Comparison of ENCODE assay signal across 8 cellular contexts in genomic region chr7:142797342-142797798, GRCh38. TPM values are rescaled to one million over a fixed set of nuclear protein-coding genes. Genes with fewer than 3 reads are reported as not detected.
DNase-seq lines count a peak whose midpoint lies in the region; ATAC-seq and TF ChIP-seq lines count a peak whose summit lies in the region.

No MANE protein-coding gene starts in this region.

- H3K27me3 ChIP-seq in BJ (ENCODE audit: control insufficient read depth, insufficient read depth, low read length), result peaks cover 33% of the 10 kb centered on the region
- no peaks in the 10 kb centered on the region for H3K27me3 ChIP-seq in OCI-LY1 (ENCODE audit: insufficient read depth, low read length)
- H3K27me3 ChIP-seq in fibroblast of lung (ENCODE audit: control insufficient read depth, insufficient read depth, low read length), result peaks cover 47% of the 10 kb centered on the region
- peaks cover 15% of the 10 kb centered on the region for H3K27me3 ChIP-seq in rectal smooth muscle tissue (ENCODE audit: control insufficient read depth, insufficient read depth, low read length)

- POLR2A ChIA-PET in BJ (lab: Charles Lee), result no interaction called here

- H3K4me1 ChIP-seq in OCI-LY1 (ENCODE audit: insufficient read depth, low read length, severe bottlenecking) (peaks cover 54% of the 10 kb centered on the region), fibroblast of lung (ENCODE audit: control insufficient read depth, extremely low read depth, insufficient read depth, low read length) (no peaks in the 10 kb centered on the region), rectal smooth muscle tissue (ENCODE audit: control insufficient read depth, insufficient read depth, low read length) (no peaks in the 10 kb centered on the region)

- H3K4me2 ChIP-seq in OCI-LY1 (ENCODE audit: low read length), result peak overlapping the region; percentile 66
- peak overlapping the region; percentile 59 for H3K4me2 ChIP-seq in fibroblast of lung (ENCODE audit: extremely low read depth, insufficient read depth, low read length)

- intact Hi-C loops in posterior vena cava (cut with DNase I), result no loop called here

- no peaks in the 10 kb centered on the region for H4K20me1 ChIP-seq in OCI-LY1 (ENCODE audit: insufficient read depth, low read length)
- H4K20me1 ChIP-seq in fibroblast of lung (ENCODE audit: control insufficient read depth, extremely low read depth, insufficient read depth, low read length), result no peaks in the 10 kb centered on the region

- no peaks in the 10 kb centered on the region for H3F3A ChIP-seq in OCI-LY1 (ENCODE audit: insufficient read depth, low read length)

- CTCF ChIA-PET in BJ (lab: Yijun Ruan, JAX), result interaction anchor here (0.5 to 5.0 kb wide), 6 partner anchors 11 to 411 kb away, joined by 3 to 25 read pairs (median 4); no protein-coding TSS in a partner anchor

- H3K9me2 ChIP-seq in OCI-LY1 (ENCODE audit: low read depth, low read length), result no peaks in the 10 kb centered on the region

- H3K9ac ChIP-seq in OCI-LY1 (ENCODE audit: low read length) (peak overlapping the region; percentile 69), fibroblast of lung (ENCODE audit: insufficient read depth, low read length) (no peak overlapping the region), rectal smooth muscle tissue (ENCODE audit: low read length) (peak overlapping the region; percentile 42)

- no peak for TF ChIP-seq CTCF in BJ (IDR thresholded peaks at IDR 0.05; ENCODE audit: insufficient read depth, low read depth, low read length)
- no peak for TF ChIP-seq CTCF in OCI-LY1 (IDR thresholded peaks at IDR 0.05; ENCODE audit: low read length)
- TF ChIP-seq CTCF in fibroblast of lung (conservative IDR thresholded peaks at IDR 0.05 in 1 of 2, IDR thresholded peaks at IDR 0.05 in 1 of 2; ENCODE audit: low read depth in 1 of 2, low read length in 2 of 2), result no peak

- no peak for DNase-seq in BJ (ENCODE audit: low read depth)
- DNase-seq in fibroblast of lung (ENCODE audit: low read depth in 2 of 2), result no peak
- no peak for DNase-seq in stimulated activated CD4-positive, alpha-beta T cell treated with anti-CD3 and anti-CD28 coated beads, Interleukin-4, amount 100 ng/mL, for 4 hours
- no peak for DNase-seq in HPDE6-E6E7 (ENCODE audit: extremely low spot score)
- DNase-seq in posterior vena cava (ENCODE audit: low spot score), result no peak

- H3K4me3 ChIP-seq in BJ (ENCODE audit: low read depth, low read length) (peak overlapping the region; percentile 28), OCI-LY1 (ENCODE audit: low read depth, low read length, poor library complexity, severe bottlenecking) (peak overlapping the region; percentile 62), fibroblast of lung (replicated peaks in 1 of 4; ENCODE audit: control extremely low read depth in 1 of 4, insufficient read depth in 1 of 4, low read depth in 3 of 4, low read length in 4 of 4) (peak overlapping the region in 2 of 4 experiments; percentile 50 to 53), rectal smooth muscle tissue (ENCODE audit: low read length) (peak overlapping the region; percentile 67)

- H2AFZ ChIP-seq in OCI-LY1 (ENCODE audit: low read length) (no peak overlapping the region), fibroblast of lung (ENCODE audit: low read length) (no peak overlapping the region)

- H3K9me3 ChIP-seq in OCI-LY1 (ENCODE audit: low read length) (no peaks in the 10 kb centered on the region), fibroblast of lung (ENCODE audit: control insufficient read depth, insufficient read depth, low read depth, low read length) (no peaks in the 10 kb centered on the region)

- H3K36me3 ChIP-seq in BJ (ENCODE audit: control insufficient read depth, insufficient read depth, low read length) (no peaks in the 10 kb centered on the region), OCI-LY1 (ENCODE audit: insufficient read depth, low read length) (peaks cover 2% of the 10 kb centered on the region; the same call in 1 of the 2 replicates), fibroblast of lung (ENCODE audit: control insufficient read depth, insufficient read depth, low read length) (no peaks in the 10 kb centered on the region), rectal smooth muscle tissue (ENCODE audit: control insufficient read depth, insufficient read depth, low read length) (no peaks in the 10 kb centered on the region)

- peak overlapping the region; percentile 73 for H3K27ac ChIP-seq in OCI-LY1 (ENCODE audit: low read depth, low read length, poor library complexity, severe bottlenecking)
- H3K27ac ChIP-seq in fibroblast of lung (ENCODE audit: insufficient read depth, low read length), result no peak overlapping the region
- no peak overlapping the region for H3K27ac ChIP-seq in rectal smooth muscle tissue (ENCODE audit: low read depth, low read length)

- H3K79me2 ChIP-seq in OCI-LY1 (ENCODE audit: insufficient read depth, low read length) (no peaks in the 10 kb centered on the region), fibroblast of lung (ENCODE audit: control insufficient read depth, insufficient read depth, low read length) (no peaks in the 10 kb centered on the region)

- ATAC-seq in GM21515 (IDR thresholded peaks at IDR 0.05; ENCODE audit: unreplicated experiment), result peak; percentile 34

RNA-seq across cellular contexts. Expression of gene PRSS2, which starts 26.6 kb away (rescaled TPM):
- polyA plus RNA-seq in BJ (2011; rRNA removed), result not detected in 2 replicates
- polyA minus RNA-seq in BJ (2011; rRNA and poly(A)+ RNA removed), result not detected in 2 replicates
- not detected in 2 replicates for total RNA-seq in fibroblast of lung
- polyA plus RNA-seq in fibroblast of lung, result not detected in 2 replicates
- polyA plus RNA-seq in fibroblast of lung (2012), result not detected in 2 replicates
- not detected in 2 replicates for polyA minus RNA-seq in fibroblast of lung (ENCODE audit: low replicate concordance)
- total RNA-seq in posterior vena cava, result 1 to 10 TPM; 1.9 to 9.0 TPM

RNA-seq across cellular contexts. Expression of gene PRSS1, which starts 48.1 kb away (rescaled TPM):
- polyA plus RNA-seq in BJ (2011; rRNA removed) (not detected in 2 replicates), fibroblast of lung (not detected in 2 replicates)
- not detected in 2 replicates for polyA minus RNA-seq in BJ (2011; rRNA and poly(A)+ RNA removed)
- total RNA-seq in fibroblast of lung (not detected in 2 replicates), posterior vena cava (1 to 10 TPM in 1 of 2 donors, not detected in 1; 7.8 TPM)
- not detected in 2 replicates for polyA plus RNA-seq in fibroblast of lung (2012)
- polyA minus RNA-seq in fibroblast of lung (ENCODE audit: low replicate concordance), result not detected in 2 replicates

RNA-seq across cellular contexts. Expression of gene EPHB6, which starts 57.5 kb away (rescaled TPM):
- 4.5 and 7.1 TPM in 2 replicates for polyA plus RNA-seq in BJ (2011; rRNA removed)
- 6.7 and 8.0 TPM in 2 replicates for polyA minus RNA-seq in BJ (2011; rRNA and poly(A)+ RNA removed)
- total RNA-seq in fibroblast of lung, result 4.3 and 6.7 TPM in 2 replicates
- polyA plus RNA-seq in fibroblast of lung, result 1.1 and 2.9 TPM in 2 replicates
- polyA plus RNA-seq in fibroblast of lung (2012), result 1.5 and 4.9 TPM in 2 replicates
- 9.9 and 13.2 TPM in 2 replicates for polyA minus RNA-seq in fibroblast of lung (ENCODE audit: low replicate concordance)
- 10 to 100 TPM; 11.9 to 33.5 TPM for total RNA-seq in posterior vena cava
